1 cellular context compared by ENCODE assay signal in genomic region chr22:30195245-30196140, GRCh38.
TF ChIP-seq lines count a peak whose summit lies in the region.

No MANE protein-coding gene starts in this region.

TF ChIP-seq in A549, 52 proteins besides CTCF, POLR2A, EP300 and RAD21 (continued from another document):
- TF ChIP-seq HMGXB4 (CRISPR knock-in tag; IDR thresholded peaks at IDR 0.05; ENCODE audit: borderline replicate concordance): peak; percentile 81; the same call in 1 of the 2 replicates
